ENCODE assay signal across 18 cellular contexts in genomic region chr17:34527908-34528470, GRCh38. TPM values are rescaled to one million over a fixed set of nuclear protein-coding genes. Genes with fewer than 3 reads are reported as not detected.
DNase-seq lines count a peak whose midpoint lies in the region; ATAC-seq, FAIRE-seq and TF ChIP-seq lines count a peak whose summit lies in the region.
"Had no signal": no experiment of that assay in that cellular context is flagged by ENCODE, and none has a peak within 500 bp of the region (broad histone marks: within the 10 kb centered on the region; RNA-seq: fewer than 3 reads in every experiment).

No MANE protein-coding gene starts in this region.

- H3K9ac ChIP-seq in OCI-LY3 (ENCODE audit: low read length) = no peak overlapping the region

- no peaks in the 10 kb centered on the region for H3K4me1 ChIP-seq in BE2C
- H3K4me1 ChIP-seq in OCI-LY3 (ENCODE audit: low read length) = no peaks in the 10 kb centered on the region
- H3K4me1 ChIP-seq: heart right ventricle, transverse colon had no signal

- no peak overlapping the region for H3K27ac Mint-ChIP-seq in endothelial cell (ENCODE audit: unreplicated experiment)
- H3K27ac Mint-ChIP-seq: activated CD4-positive, alpha-beta memory T cell treated with anti-CD3 and anti-CD28 coated beads, Interleukin-2, amount 10 ng/mL, durations not matched to agents 7 days and 5 days; activated T-helper 2 cell treated with anti-CD3 and anti-CD28 coated beads, Interferon-gamma antibody, Interleukin-2, Interleukin-4, amounts not matched to agents 10 μg/mL and 5 μg/mL and 100 μg/mL, durations not matched to agents 14 hours and 24 hours and 36 hours; naive B cell had no signal

- H3K4me3 ChIP-seq in BE2C (ENCODE audit: low read depth, low read length) (no peak overlapping the region), OCI-LY3 (ENCODE audit: low read length) (no peak overlapping the region)
- H3K4me3 ChIP-seq: heart right ventricle, transverse colon had no signal

- H2AFZ ChIP-seq in OCI-LY3 (ENCODE audit: low read depth, low read length) = no peak overlapping the region

- H3K4me1 Mint-ChIP-seq in endothelial cell (ENCODE audit: unreplicated experiment) = peaks cover 24% of the 10 kb centered on the region
- H3K4me1 Mint-ChIP-seq: activated CD4-positive, alpha-beta memory T cell treated with anti-CD3 and anti-CD28 coated beads, Interleukin-2, amount 10 ng/mL, durations not matched to agents 7 days and 5 days; naive B cell had no signal

- no peak overlapping the region for H3K27ac ChIP-seq in OCI-LY3 (ENCODE audit: low read length)
- H3K27ac ChIP-seq: heart right ventricle, transverse colon had no signal

- H3K36me3 Mint-ChIP-seq in endothelial cell (ENCODE audit: low read depth, unreplicated experiment) = no peaks in the 10 kb centered on the region
- H3K36me3 Mint-ChIP-seq: naive B cell had no signal

- H3K4me3 Mint-ChIP-seq in endothelial cell (ENCODE audit: unreplicated experiment) = no peak overlapping the region
- H3K4me3 Mint-ChIP-seq: activated CD4-positive, alpha-beta memory T cell treated with anti-CD3 and anti-CD28 coated beads, Interleukin-2, amount 10 ng/mL, durations not matched to agents 7 days and 5 days; naive B cell had no signal

- DNase-seq in BE2C = peak; percentile 29
- DNase-seq in GM13977 (ENCODE audit: low spot score) = no peak
- DNase-seq in endothelial cell (ENCODE audit: low spot score) = peak; percentile 38
- DNase-seq in GM12891 (ENCODE audit: insufficient read length, low spot score) = no peak
- DNase-seq: activated CD4-positive, alpha-beta memory T cell treated with anti-CD3 and anti-CD28 coated beads, Interleukin-2, amount 10 ng/mL, durations not matched to agents 7 days and 5 days; DMS79; heart right ventricle; naive B cell; NCI-H1092 treated with DMSO at 0.1 percent for 48 hours; transverse colon had no signal

- H3K9me3 Mint-ChIP-seq in endothelial cell (ENCODE audit: unreplicated experiment) = no peaks in the 10 kb centered on the region
- H3K9me3 Mint-ChIP-seq: activated CD4-positive, alpha-beta memory T cell treated with anti-CD3 and anti-CD28 coated beads, Interleukin-2, amount 10 ng/mL, durations not matched to agents 7 days and 5 days; activated T-helper 2 cell treated with anti-CD3 and anti-CD28 coated beads, Interferon-gamma antibody, Interleukin-2, Interleukin-4, amounts not matched to agents 10 μg/mL and 5 μg/mL and 100 μg/mL, durations not matched to agents 14 hours and 24 hours and 36 hours; naive B cell had no signal

- peak; percentile 52 for TF ChIP-seq CTCF in BE2C (IDR thresholded peaks at IDR 0.05; ENCODE audit: low read depth, low read length)
- TF ChIP-seq CTCF in GM13977 (IDR thresholded peaks at IDR 0.05; ENCODE audit: extremely low read depth, insufficient read depth, missing control alignments) = peak; percentile 12
- TF ChIP-seq CTCF in OCI-LY3 (IDR thresholded peaks at IDR 0.05; ENCODE audit: low read depth, low read length) = peak; percentile 25
- TF ChIP-seq CTCF in endothelial cell (IDR thresholded peaks at IDR 0.05; ENCODE audit: unreplicated experiment) = peak; percentile 49

- no peak overlapping the region for H3K4me2 ChIP-seq in OCI-LY3 (ENCODE audit: low read length)

- no peak for TF ChIP-seq POLR2A in GM12891 (IDR thresholded peaks at IDR 0.05; ENCODE audit: low read depth, low read length)

- no peaks in the 10 kb centered on the region for H3K79me2 ChIP-seq in OCI-LY3 (ENCODE audit: low read length)

- H3K9me3 ChIP-seq in BE2C = no peaks in the 10 kb centered on the region
- H3K9me3 ChIP-seq in OCI-LY3 (ENCODE audit: insufficient read depth, low read length) = no peaks in the 10 kb centered on the region
- H3K9me3 ChIP-seq: heart right ventricle, transverse colon had no signal

- FAIRE-seq in GM12891 (lab: Jason Lieb, UNC) = no peak
- FAIRE-seq: colon, RCC 7860 had no signal

- H3K27me3 ChIP-seq in BE2C (no peaks in the 10 kb centered on the region), OCI-LY3 (ENCODE audit: low read depth, low read length) (peaks cover 56% of the 10 kb centered on the region)

- no peaks in the 10 kb centered on the region for H3K27me3 Mint-ChIP-seq in endothelial cell (ENCODE audit: unreplicated experiment)

- ATAC-seq in GM18907 (IDR thresholded peaks at IDR 0.05; ENCODE audit: unreplicated experiment) (no peak), HG03196 (IDR thresholded peaks at IDR 0.05; ENCODE audit: unreplicated experiment) (no peak), HG02571 (IDR thresholded peaks at IDR 0.05; ENCODE audit: unreplicated experiment) (no peak)
- ATAC-seq: heart right ventricle had no signal

- in situ Hi-C loops in GM13977 (cut with MboI; ENCODE audit: low pct_unique_long_range_greater_than_20kb, low sequenced_read_pairs, unreplicated experiment) = no loop called here

- H4K20me1 ChIP-seq in OCI-LY3 (ENCODE audit: insufficient read depth, low read length) = no peaks in the 10 kb centered on the region

- no peaks in the 10 kb centered on the region for H3K36me3 ChIP-seq in BE2C
- H3K36me3 ChIP-seq in OCI-LY3 (replicated peaks; ENCODE audit: low read depth, low read length) = no peaks in the 10 kb centered on the region
- H3K36me3 ChIP-seq: heart right ventricle, transverse colon had no signal

TF ChIP-seq in GM12891, 5 proteins besides CTCF, POLR2A, EP300 and RAD21:
- TF ChIP-seq PAX5 (IDR thresholded peaks at IDR 0.05; ENCODE audit: insufficient read depth, low read length, severe bottlenecking) = no peak
- no peak for TF ChIP-seq TAF1 (IDR thresholded peaks at IDR 0.05; ENCODE audit: low read depth, low read length)

RNA-seq across cellular contexts. Expression of gene TMEM132E, which starts 51.4 kb away (rescaled TPM):
- polyA plus RNA-seq in BE2C (2012; ENCODE audit: insufficient read depth, insufficient read length, low read depth) = 41.4 TPM
- 0.08 TPM for total RNA-seq in endothelial cell (ENCODE audit: unreplicated experiment)
- polyA plus RNA-seq in GM12891 (2012; ENCODE audit: low read depth, missing spikeins) = not detected
- total RNA-seq: activated CD4-positive, alpha-beta memory T cell treated with anti-CD3 and anti-CD28 coated beads, Interleukin-2, amount 10 ng/mL, durations not matched to agents 7 days and 5 days; activated T-helper 2 cell treated with anti-CD3 and anti-CD28 coated beads, Interferon-gamma antibody, Interleukin-2, Interleukin-4, amounts not matched to agents 10 μg/mL and 5 μg/mL and 100 μg/mL, durations not matched to agents 14 hours and 24 hours and 36 hours; HT-29; transverse colon had no signal

Comparison
In these comparisons a context has a peak if more than half of its experiments do, and no peak if none do; other contexts are left out.
1. DNase-seq: peak in BE2C (single experiment) and endothelial cell (single experiment); none in GM13977 (single experiment) and GM12891 (single experiment).
2. Peak in every context shown above with its lines, with median percentiles within 50 percentile points of each other: CTCF ChIP-seq.